ENCODE assay signal across 15 cellular contexts in the genomic region with DNA sequence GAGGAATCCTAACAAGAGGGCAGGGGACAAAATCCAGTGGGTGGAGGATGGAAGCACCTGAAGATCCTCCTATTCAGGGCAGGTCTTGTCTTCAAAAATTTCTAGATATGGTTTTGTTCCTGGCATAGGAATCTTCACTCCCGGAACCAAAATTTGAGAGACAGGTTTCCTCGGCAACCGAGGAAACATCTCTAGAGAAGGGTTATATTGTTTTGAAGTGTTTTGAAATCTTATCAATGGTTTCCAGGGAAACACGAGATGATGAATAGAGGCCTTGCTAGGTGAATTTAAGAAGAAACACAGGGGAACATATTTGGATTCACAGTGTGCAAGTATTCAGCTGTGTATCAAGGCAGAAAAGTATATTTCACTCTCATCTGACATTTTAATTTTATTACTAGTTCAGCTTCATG.
DNase-seq lines count a peak whose midpoint lies in the region; ATAC-seq and TF ChIP-seq lines count a peak whose summit lies in the region.
"Had no signal": no experiment of that assay in that cellular context is flagged by ENCODE, and none has a peak within 500 bp of the region (broad histone marks: within the 10 kb centered on the region; RNA-seq: fewer than 3 reads in every experiment).

No MANE protein-coding gene starts in this region.

- peaks cover 0 to 2% (median 0%) of the 10 kb centered on the region in 7 donors for H3K4me1 Mint-ChIP-seq in naive thymus-derived CD4-positive, alpha-beta T cell

- no peaks in the 10 kb centered on the region for H3K27me3 ChIP-seq in neuron (ENCODE audit: insufficient read depth, low read length)
- no peaks in the 10 kb centered on the region for H3K27me3 ChIP-seq in naive thymus-derived CD4-positive, alpha-beta T cell (ENCODE audit: control insufficient read depth in 2 of 2, insufficient read depth in 2 of 2, low read length in 2 of 2)
- H3K27me3 ChIP-seq: ascending aorta, vagina had no signal

- H3K4me3 ChIP-seq in fibroblast of pulmonary artery (replicated peaks; ENCODE audit: low read depth, low read length) (no peak overlapping the region), neuron (ENCODE audit: low read length) (peak overlapping the region; percentile 11)
- no peak overlapping the region for H3K4me3 ChIP-seq in naive thymus-derived CD4-positive, alpha-beta T cell (ENCODE audit: low read length)
- H3K4me3 ChIP-seq: lung, vagina had no signal

- intact Hi-C loops in naive thymus-derived CD4-positive, alpha-beta T cell (cut with micrococcal nuclease): no loop called here

- DNase-seq in Daoy (ENCODE audit: low read depth) (peak; percentile 25), NCI-H2196 treated with DMSO at 0.1 percent for 48 hours (lab: John Stamatoyannopoulos, UW; ENCODE audit: unreplicated experiment) (peak; percentile 20), fibroblast of pulmonary artery (ENCODE audit: low read depth) (peak; percentile 78), NCI-H1092 treated with DMSO at 0.1 percent for 48 hours (lab: John Stamatoyannopoulos, UW) (no peak)
- no peak for DNase-seq in naive thymus-derived CD4-positive, alpha-beta T cell
- DNase-seq: activated effector memory CD4-positive, alpha-beta T cell treated with anti-CD3 and anti-CD28 coated beads, Interleukin-2, amount 50 U/mL, for 16 hours; DMS79 treated with DMSO at 0.1 percent for 48 hours; NCI-H446; WERI-Rb-1 had no signal

- TF ChIP-seq CTCF in fibroblast of pulmonary artery (IDR thresholded peaks at IDR 0.05; ENCODE audit: low read length, missing control alignments): peak; percentile 12

- H3K9me3 ChIP-seq in neuron (ENCODE audit: low read length): peaks cover 1% of the 10 kb centered on the region
- H3K9me3 ChIP-seq in naive thymus-derived CD4-positive, alpha-beta T cell (ENCODE audit: control insufficient read depth in 2 of 3, low read length in 3 of 3): no peaks in the 10 kb centered on the region
- H3K9me3 ChIP-seq: ascending aorta, vagina had no signal

- H3K36me3 ChIP-seq in neuron (ENCODE audit: insufficient read depth, low read length): no peaks in the 10 kb centered on the region
- H3K36me3 ChIP-seq in naive thymus-derived CD4-positive, alpha-beta T cell (ENCODE audit: control insufficient read depth in 2 of 3, insufficient read depth in 3 of 3, low read length in 3 of 3): no peaks in the 10 kb centered on the region
- H3K36me3 ChIP-seq: ascending aorta, vagina, WERI-Rb-1 had no signal

- peak overlapping the region; percentile 59 for H2AFZ ChIP-seq in neuron (ENCODE audit: low read depth, low read length)

- POLR2A ChIA-PET in naive thymus-derived CD4-positive, alpha-beta T cell (lab: Charles Lee): no interaction called here

- H3K36me3 Mint-ChIP-seq in naive thymus-derived CD4-positive, alpha-beta T cell: no peaks in the 10 kb centered on the region

- peaks cover 39% of the 10 kb centered on the region for H3K4me1 ChIP-seq in neuron (ENCODE audit: insufficient read depth, low read length)
- H3K4me1 ChIP-seq in naive thymus-derived CD4-positive, alpha-beta T cell (ENCODE audit: control insufficient read depth in 2 of 2, insufficient read depth in 2 of 2, low read length in 2 of 2): no peaks in the 10 kb centered on the region
- H3K4me1 ChIP-seq: ascending aorta, vagina had no signal

- H3K4me3 Mint-ChIP-seq in naive thymus-derived CD4-positive, alpha-beta T cell: no peak overlapping the region
- H3K4me3 Mint-ChIP-seq: stimulated activated naive CD8-positive, alpha-beta T cell treated with anti-CD3 and anti-CD28 coated beads, Interleukin-15, Interleukin-2, amounts not matched to agents 100 ng/mL and 50 ng/mL, for 24 hours had no signal

- peaks cover 0 to 50% (median 35%) of the 10 kb centered on the region in 5 donors for H3K27me3 Mint-ChIP-seq in naive thymus-derived CD4-positive, alpha-beta T cell

- H3K27ac Mint-ChIP-seq in naive thymus-derived CD4-positive, alpha-beta T cell: no peak overlapping the region
- H3K27ac Mint-ChIP-seq: stimulated activated naive CD8-positive, alpha-beta T cell treated with anti-CD3 and anti-CD28 coated beads, Interleukin-15, Interleukin-2, amounts not matched to agents 100 ng/mL and 50 ng/mL, for 24 hours had no signal

- peaks cover 0 to 17% (median 2%) of the 10 kb centered on the region in 11 donors for H3K9me3 Mint-ChIP-seq in naive thymus-derived CD4-positive, alpha-beta T cell

- CTCF ChIA-PET in naive thymus-derived CD4-positive, alpha-beta T cell (lab: Charles Lee): no interaction called here

- H3K27ac ChIP-seq in naive thymus-derived CD4-positive, alpha-beta T cell (ENCODE audit: low read depth, low read length): no peak overlapping the region
- H3K27ac ChIP-seq: ascending aorta, vagina, WERI-Rb-1 had no signal

- ATAC-seq in GM18520 (IDR thresholded peaks at IDR 0.05; ENCODE audit: unreplicated experiment): no peak
- ATAC-seq in naive thymus-derived CD4-positive, alpha-beta T cell: no peak

Comparison
In these comparisons a context has a peak if more than half of its experiments do, and no peak if none do; other contexts are left out.
1. DNase-seq: peak in Daoy (single experiment), NCI-H2196 treated with DMSO at 0.1 percent for 48 hours (single experiment) and fibroblast of pulmonary artery (single experiment); none in naive thymus-derived CD4-positive, alpha-beta T cell (0 of 9) and NCI-H1092 treated with DMSO at 0.1 percent for 48 hours (single experiment).